1 cellular context compared by ENCODE assay signal in the genomic region with DNA sequence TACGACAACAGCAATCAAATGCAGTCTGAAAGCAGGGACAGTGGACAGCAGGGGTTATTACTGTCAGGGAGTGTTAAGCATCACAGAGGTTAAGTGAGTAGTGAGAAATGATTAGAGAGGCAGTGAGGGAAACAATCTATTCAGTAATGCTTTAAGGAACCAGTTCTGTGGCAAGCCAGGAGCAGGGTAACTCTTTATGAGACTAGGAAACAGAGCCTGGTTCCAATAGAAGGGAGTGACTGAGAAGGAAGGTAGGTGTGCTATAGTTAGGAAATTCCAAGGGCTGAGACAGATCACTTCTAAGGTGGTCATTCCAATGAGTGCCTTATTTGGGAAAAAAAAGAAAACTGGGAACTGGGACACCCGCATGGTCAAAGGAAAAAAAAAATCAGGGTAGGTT.
TF ChIP-seq lines count a peak whose summit lies in the region.

No MANE protein-coding gene starts in this region.

TF ChIP-seq in IMR-90, 13 proteins besides CTCF, POLR2A, EP300 and RAD21 (continued from another document):
- TF ChIP-seq, protein P1, sequence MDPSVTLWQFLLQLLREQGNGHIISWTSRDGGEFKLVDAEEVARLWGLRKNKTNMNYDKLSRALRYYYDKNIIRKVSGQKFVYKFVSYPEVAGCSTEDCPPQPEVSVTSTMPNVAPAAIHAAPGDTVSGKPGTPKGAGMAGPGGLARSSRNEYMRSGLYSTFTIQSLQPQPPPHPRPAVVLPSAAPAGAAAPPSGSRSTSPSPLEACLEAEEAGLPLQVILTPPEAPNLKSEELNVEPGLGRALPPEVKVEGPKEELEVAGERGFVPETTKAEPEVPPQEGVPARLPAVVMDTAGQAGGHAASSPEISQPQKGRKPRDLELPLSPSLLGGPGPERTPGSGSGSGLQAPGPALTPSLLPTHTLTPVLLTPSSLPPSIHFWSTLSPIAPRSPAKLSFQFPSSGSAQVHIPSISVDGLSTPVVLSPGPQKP (IDR thresholded peaks at IDR 0.05; ENCODE audit: borderline replicate concordance, low read depth, low read length): no peak
- TF ChIP-seq RFX5 (IDR thresholded peaks at IDR 0.05; ENCODE audit: low read depth, low read length) (no peak), MXI1 (IDR thresholded peaks at IDR 0.05; ENCODE audit: borderline replicate concordance, low read depth, low read length) (no peak), SMC3 (IDR thresholded peaks at IDR 0.05; ENCODE audit: low read depth, low read length) (no peak), RCOR1 (IDR thresholded peaks at IDR 0.05; ENCODE audit: insufficient replicate concordance, low read length) (no peak), NFE2L2 (IDR thresholded peaks at IDR 0.05; ENCODE audit: low read depth, low read length) (no peak), CHD1 (IDR thresholded peaks at IDR 0.05; ENCODE audit: low read depth, low read length) (no peak), BHLHE40 (IDR thresholded peaks at IDR 0.05; ENCODE audit: low read depth, low read length) (no peak), MAFK (IDR thresholded peaks at IDR 0.05; ENCODE audit: low read depth, low read length) (no peak), MAZ (IDR thresholded peaks at IDR 0.05; ENCODE audit: borderline replicate concordance, low read depth, low read length) (no peak)
- TF ChIP-seq, protein P2, sequence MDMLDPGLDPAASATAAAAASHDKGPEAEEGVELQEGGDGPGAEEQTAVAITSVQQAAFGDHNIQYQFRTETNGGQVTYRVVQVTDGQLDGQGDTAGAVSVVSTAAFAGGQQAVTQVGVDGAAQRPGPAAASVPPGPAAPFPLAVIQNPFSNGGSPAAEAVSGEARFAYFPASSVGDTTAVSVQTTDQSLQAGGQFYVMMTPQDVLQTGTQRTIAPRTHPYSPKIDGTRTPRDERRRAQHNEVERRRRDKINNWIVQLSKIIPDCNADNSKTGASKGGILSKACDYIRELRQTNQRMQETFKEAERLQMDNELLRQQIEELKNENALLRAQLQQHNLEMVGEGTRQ (IDR thresholded peaks at IDR 0.05; ENCODE audit: low read depth, low read length): no peak
